In the genomic region with DNA sequence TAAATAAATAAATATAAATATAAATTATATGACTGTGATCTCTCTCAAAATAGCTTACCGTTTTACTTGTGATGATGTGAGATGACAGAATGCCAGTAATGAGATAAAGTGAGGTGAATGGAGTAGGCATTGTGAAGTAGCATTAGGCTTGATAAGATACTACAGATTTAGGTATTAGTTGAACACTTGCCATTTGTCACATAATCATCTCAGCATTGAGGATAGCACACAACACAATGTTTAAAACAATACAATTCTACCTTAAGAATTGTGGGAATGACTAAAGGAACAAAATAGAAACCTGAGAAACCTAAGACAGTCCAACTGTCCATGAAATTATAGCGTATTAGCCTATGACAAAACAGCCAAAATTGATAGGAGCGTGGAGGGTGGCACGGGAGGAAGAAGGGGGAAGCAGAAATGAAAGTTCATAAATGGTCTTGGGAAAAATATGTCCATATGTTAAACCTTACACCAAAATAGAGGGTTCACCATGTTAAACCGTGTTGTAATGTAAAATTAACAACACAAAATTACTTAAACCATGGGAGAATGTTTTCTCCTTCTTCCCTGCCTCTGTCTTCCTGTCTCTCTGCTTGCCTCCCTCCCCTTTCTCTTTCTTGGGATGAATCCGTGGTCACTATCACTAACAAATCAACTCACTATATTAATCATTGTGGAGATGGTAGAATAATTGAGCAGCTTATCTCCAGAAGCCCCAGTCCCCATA, we compare ENCODE assay signal across 8 cellular contexts. TPM values are rescaled to one million over a fixed set of nuclear protein-coding genes. Genes with fewer than 3 reads are reported as not detected.
DNase-seq lines count a peak whose midpoint lies in the region; ATAC-seq and TF ChIP-seq lines count a peak whose summit lies in the region.

No MANE protein-coding gene starts in this region.

- no peaks in the 10 kb centered on the region for H3K36me3 Mint-ChIP-seq in activated naive CD4-positive, alpha-beta T cell treated with anti-CD3 and anti-CD28 coated beads, Interleukin-2, amount 50 U/mL, for 24 hours

- H3K9ac ChIP-seq in smooth muscle cell (ENCODE audit: low read depth) = peak overlapping the region; percentile 84

- peak overlapping the region; percentile 79 for H2AFZ ChIP-seq in smooth muscle cell (ENCODE audit: low read depth)

- no peaks in the 10 kb centered on the region for H4K20me1 ChIP-seq in smooth muscle cell (ENCODE audit: low read depth)

- peak overlapping the region; percentile 98 for H3K27ac Mint-ChIP-seq in activated naive CD4-positive, alpha-beta T cell treated with anti-CD3 and anti-CD28 coated beads, Interleukin-2, amount 50 U/mL, for 24 hours

- H3F3A ChIP-seq in smooth muscle cell (ENCODE audit: low read depth) = peaks cover 9% of the 10 kb centered on the region

- H3K36me3 ChIP-seq in smooth muscle cell (ENCODE audit: low read depth) = no peaks in the 10 kb centered on the region

- H3K79me2 ChIP-seq in smooth muscle cell (ENCODE audit: low read depth) = no peaks in the 10 kb centered on the region

- ATAC-seq in HG03469 (IDR thresholded peaks at IDR 0.05; ENCODE audit: unreplicated experiment) = no peak
- no peak for ATAC-seq in GM18909 (IDR thresholded peaks at IDR 0.05; ENCODE audit: poor library complexity, unreplicated experiment)

- DNase-seq in activated naive CD4-positive, alpha-beta T cell (lab: John Stamatoyannopoulos, UW) = no peak
- peak; percentile 8 for DNase-seq in hepatic stellate cell (ENCODE audit: low spot score)
- DNase-seq in smooth muscle cell (lab: John Stamatoyannopoulos, UW; ENCODE audit: unreplicated experiment) = no peak
- no peak for DNase-seq in glomerular visceral epithelial cell (ENCODE audit: extremely low spot score)

- H3K9me3 Mint-ChIP-seq in activated naive CD4-positive, alpha-beta T cell treated with anti-CD3 and anti-CD28 coated beads, Interleukin-2, amount 50 U/mL, for 24 hours = no peaks in the 10 kb centered on the region

- H3K4me2 ChIP-seq in smooth muscle cell = peak overlapping the region; percentile 91

- H3K4me1 ChIP-seq in smooth muscle cell (ENCODE audit: low read depth) = peaks cover 23% of the 10 kb centered on the region

- H3K4me3 ChIP-seq in WI38 (ENCODE audit: low read depth, low read length) (peak overlapping the region; percentile 77), smooth muscle cell (peak overlapping the region; percentile 70)

- H3K27ac ChIP-seq in smooth muscle cell (ENCODE audit: low read depth) = peak overlapping the region; percentile 94

- no peaks in the 10 kb centered on the region for H3K27me3 Mint-ChIP-seq in activated naive CD4-positive, alpha-beta T cell treated with anti-CD3 and anti-CD28 coated beads, Interleukin-2, amount 50 U/mL, for 24 hours

- WGBS in smooth muscle cell (ENCODE audit: low lambda C conversion rate) = 50% methylated on average over 6 of the region's 6 CpGs

- H3K4me1 Mint-ChIP-seq in activated naive CD4-positive, alpha-beta T cell treated with anti-CD3 and anti-CD28 coated beads, Interleukin-2, amount 50 U/mL, for 24 hours = peaks cover 15% of the 10 kb centered on the region

- no peaks in the 10 kb centered on the region for H3K9me3 ChIP-seq in smooth muscle cell (replicated peaks; ENCODE audit: low read depth)

- TF ChIP-seq CTCF in WI38 (IDR thresholded peaks at IDR 0.05; ENCODE audit: low read depth, low read length) (no peak), smooth muscle cell (IDR thresholded peaks at IDR 0.05; ENCODE audit: borderline replicate concordance, insufficient read depth, poor library complexity, severe bottlenecking) (no peak)

- H3K4me3 Mint-ChIP-seq in activated naive CD4-positive, alpha-beta T cell treated with anti-CD3 and anti-CD28 coated beads, Interleukin-2, amount 50 U/mL, for 24 hours = peak overlapping the region; percentile 97

- no peaks in the 10 kb centered on the region for H3K27me3 ChIP-seq in smooth muscle cell (ENCODE audit: low read depth)

RNA-seq across cellular contexts. Expression of gene HFE, which starts 33.1 kb away (rescaled TPM):
- total RNA-seq in smooth muscle cell = 4.9 and 5.5 TPM in 2 replicates
- 2.1 and 7.5 TPM in 2 replicates for polyA plus RNA-seq in smooth muscle cell
